9 cellular contexts compared by ENCODE assay signal in the genomic region with DNA sequence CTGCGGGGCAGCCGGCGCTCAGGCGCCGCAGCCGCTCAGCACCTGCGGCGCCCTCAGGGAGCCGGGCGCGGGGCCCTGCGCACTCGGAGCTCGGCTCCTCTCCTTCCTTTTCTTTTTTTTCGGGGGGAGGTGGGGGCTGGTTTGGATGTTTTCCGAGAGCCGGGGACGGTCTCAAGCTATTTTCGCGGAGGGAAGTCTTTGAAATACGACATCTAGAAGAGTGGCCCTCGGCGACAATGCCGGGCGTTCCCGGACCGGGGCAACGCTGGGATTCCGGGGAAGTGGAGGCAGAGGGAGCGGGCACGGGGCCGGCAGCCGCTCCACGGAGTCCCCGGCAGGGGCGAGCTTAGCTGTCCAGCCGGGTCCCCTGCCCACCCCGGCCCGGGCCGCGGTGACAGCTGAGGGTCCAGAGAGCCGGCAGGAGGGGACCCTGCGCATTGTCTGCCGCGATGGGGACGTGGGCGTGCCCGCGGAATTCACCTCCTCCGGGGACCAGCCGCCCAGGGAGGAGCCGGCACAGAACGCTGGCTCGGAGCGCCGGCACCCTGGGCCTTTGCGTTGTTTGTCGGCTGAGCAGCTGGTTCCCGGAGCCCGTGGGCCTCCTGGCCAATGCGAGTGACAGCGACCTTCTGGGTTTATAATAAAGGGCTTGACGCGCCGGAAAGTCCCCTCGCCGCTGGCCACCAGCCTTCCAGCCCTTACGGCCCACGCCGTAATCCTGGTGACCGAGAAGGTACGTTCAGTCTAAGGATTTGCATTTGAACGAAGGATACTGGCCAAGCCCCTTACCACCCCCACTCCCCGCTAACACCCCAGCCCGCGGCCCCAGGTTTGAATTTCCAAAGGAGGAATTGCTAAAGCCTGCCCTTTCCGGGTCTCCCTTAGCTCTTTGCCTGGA. TPM values are rescaled to one million over a fixed set of nuclear protein-coding genes. Genes with fewer than 3 reads are reported as not detected.
DNase-seq lines count a peak whose midpoint lies in the region; ATAC-seq, FAIRE-seq and TF ChIP-seq lines count a peak whose summit lies in the region.
"Had no signal": no experiment of that assay in that cellular context is flagged by ENCODE, and none has a peak within 500 bp of the region (broad histone marks: within the 10 kb centered on the region; RNA-seq: fewer than 3 reads in every experiment).

No MANE protein-coding gene starts in this region.

- no peaks in the 10 kb centered on the region for H3K9me2 ChIP-seq in HCT116 (ENCODE audit: insufficient read depth)

- no peak for DNase-seq in HCT116 (ENCODE audit: low read depth, low spot score)
- peak; percentile 67 for DNase-seq in NCI-H69 (lab: John Stamatoyannopoulos, UW)
- DNase-seq in activated T-cell treated with anti-CD3 and anti-CD28 coated beads, Interleukin-2, amount 50 U/mL, for 72 hours, result peak; percentile 75 to 78
- no peak for DNase-seq in fibroblast of villous mesenchyme (ENCODE audit: low read depth)
- DNase-seq in ovary, result peak in 2 of 5 donors; percentile 55 to 61
- DNase-seq in urothelium cell line (ENCODE audit: low spot score), result peak; percentile 37
- no peak for DNase-seq in NCI-H1436 treated with DMSO at 0.1 percent for 48 hours (lab: John Stamatoyannopoulos, UW)

- peaks cover 1 to 6% of the 10 kb centered on the region in 2 donors for H3K36me3 Mint-ChIP-seq in activated T-cell treated with anti-CD3 and anti-CD28 coated beads, Interleukin-2, amount 50 U/mL, for 72 hours (ENCODE audit: insufficient read depth in 2 of 2)

- CTCF ChIA-PET in HCT116 (lab: Charles Lee), result interaction anchor here (0.6 kb wide), 1 partner anchor 1756 kb away, joined by 3 read pairs; no protein-coding TSS in a partner anchor

- peaks cover 30% of the 10 kb centered on the region for H3K4me1 Mint-ChIP-seq in activated T-cell treated with anti-CD3 and anti-CD28 coated beads, Interleukin-2, amount 50 U/mL, for 72 hours (ENCODE audit: low read depth)

- no peak for TF ChIP-seq RAD21 in HCT116 (IDR thresholded peaks at IDR 0.05; ENCODE audit: low read depth)

- peak overlapping the region; percentile 79 to 89 for H3K4me3 Mint-ChIP-seq in activated T-cell treated with anti-CD3 and anti-CD28 coated beads, Interleukin-2, amount 50 U/mL, for 72 hours

- intact Hi-C loops in HCT116 (cut with micrococcal nuclease), result no loop called here
- intact Hi-C loops in ovary (cut with DNase I), result no loop called here

- H3K79me2 ChIP-seq in HCT116 (ENCODE audit: insufficient read depth, low read length), result no peaks in the 10 kb centered on the region

- TF ChIP-seq POLR2A in HCT116 (IDR thresholded peaks at IDR 0.05; ENCODE audit: borderline replicate concordance, extremely low read depth, insufficient read depth, insufficient read length) (no peak), ovary (IDR thresholded peaks at IDR 0.05) (no peak)

- peak overlapping the region; percentile 3 for H2AFZ ChIP-seq in HCT116 (ENCODE audit: low read depth, low read length, poor library complexity, severe bottlenecking)

- no peaks in the 10 kb centered on the region for H3K27me3 ChIP-seq in HCT116 (ENCODE audit: insufficient read depth, low read length)
- H3K27me3 ChIP-seq in ovary, result no peaks in the 10 kb centered on the region

- POLR2A ChIA-PET in HCT116 (lab: Charles Lee), result interaction anchor here (1.2 kb wide), 1 partner anchor 14 kb away, joined by 3 read pairs; no protein-coding TSS in a partner anchor

- peak overlapping the region; percentile 83 for H3K4me2 ChIP-seq in HCT116 (ENCODE audit: low read length)

- H3K36me3 ChIP-seq in ES-I3 (ENCODE audit: insufficient read depth, low read length), result no peaks in the 10 kb centered on the region
- no peaks in the 10 kb centered on the region; a peak in 1 of 4 replicates for H3K36me3 ChIP-seq in HCT116 (ENCODE audit: control insufficient read depth in 1 of 2, insufficient read depth in 2 of 2, low read length in 2 of 2)
- H3K36me3 ChIP-seq in ovary, result no peaks in the 10 kb centered on the region

- H3K9me3 ChIP-seq in ES-I3 (ENCODE audit: control insufficient read depth, insufficient read depth, low read length), result no peaks in the 10 kb centered on the region
- H3K9me3 ChIP-seq in HCT116 (ENCODE audit: control insufficient read depth in 1 of 2, insufficient read depth in 1 of 2, low read depth in 1 of 2, low read length in 2 of 2), result no peaks in the 10 kb centered on the region
- H3K9me3 ChIP-seq in ovary, result no peaks in the 10 kb centered on the region

- 0 to 3% (median 1%) methylated on average over 42 to 77 of the region's 77 CpGs for WGBS in ovary, 3 donors

- no peak for TF ChIP-seq CTCF in HCT116 (IDR thresholded peaks at IDR 0.05 in 2 of 3, conservative IDR thresholded peaks at IDR 0.05 in 1 of 3; ENCODE audit: borderline replicate concordance in 1 of 3, insufficient read depth in 1 of 3, low read depth in 2 of 3, low read length in 2 of 3)
- no peak for TF ChIP-seq CTCF in fibroblast of villous mesenchyme (IDR thresholded peaks at IDR 0.05; ENCODE audit: insufficient read depth, low read depth, low read length)
- TF ChIP-seq CTCF in ovary (IDR thresholded peaks at IDR 0.05), result no peak

- H3K4me3 ChIP-seq in HCT116 (replicated peaks in 1 of 2; ENCODE audit: low read depth in 1 of 2, low read length in 2 of 2) (peak overlapping the region; percentile 56 to 72), fibroblast of villous mesenchyme (ENCODE audit: low read depth, low read length) (peak overlapping the region; percentile 62), ovary (peak overlapping the region; percentile 60)

- H3K9ac ChIP-seq in ES-I3 (ENCODE audit: low read depth, low read length) (peak overlapping the region; percentile 72), HCT116 (ENCODE audit: low read length) (peak overlapping the region; percentile 66)

- no peaks in the 10 kb centered on the region for H3K27me3 Mint-ChIP-seq in activated T-cell treated with anti-CD3 and anti-CD28 coated beads, Interleukin-2, amount 50 U/mL, for 72 hours (ENCODE audit: low read depth)

- RAD21 ChIA-PET in HCT116 (lab: Charles Lee; ENCODE audit: low non-redundant PET in 1 of 2, low total read pairs in 2 of 2, uncharacterized antibody in 2 of 2, unreplicated experiment in 2 of 2), result interaction anchor here in 1 of 2 experiments (0.6 kb wide), 1 partner anchor 108 kb away, joined by 3 read pairs; no protein-coding TSS in a partner anchor

- peak overlapping the region; percentile 70 for H3K27ac Mint-ChIP-seq in activated T-cell treated with anti-CD3 and anti-CD28 coated beads, Interleukin-2, amount 50 U/mL, for 72 hours

- ATAC-seq in HCT116, result peak; percentile 51
- ATAC-seq in activated T-cell treated with anti-CD3 and anti-CD28 coated beads, Interleukin-2, amount 50 U/mL, for 72 hours (replicated peaks in 1 of 2), result peak; percentile 77 to 78

- FAIRE-seq in urothelium cell line (lab: Jason Lieb, UNC), result no peak

- BruUV-seq in HCT116 (replicated peaks; lab: Mats Ljungman, UMichigan), result no TSS peak

- peak overlapping the region; percentile 62 for H3K27ac ChIP-seq in HCT116 (ENCODE audit: low read depth, low read length)
- no peak overlapping the region for H3K27ac ChIP-seq in ovary

- H3K4me1 ChIP-seq in ES-I3 (ENCODE audit: insufficient read depth, low read length) (peaks cover 20% of the 10 kb centered on the region), HCT116 (ENCODE audit: control insufficient read depth in 1 of 2, insufficient read depth in 2 of 2, low read length in 2 of 2) (peaks cover 44 to 55% of the 10 kb centered on the region in 2 experiments), ovary (ENCODE audit: insufficient read depth) (peaks cover 4% of the 10 kb centered on the region)

- no peaks in the 10 kb centered on the region for H4K20me1 ChIP-seq in HCT116 (ENCODE audit: insufficient read depth)

- H3K9me3 Mint-ChIP-seq in activated T-cell treated with anti-CD3 and anti-CD28 coated beads, Interleukin-2, amount 50 U/mL, for 72 hours, result no peaks in the 10 kb centered on the region

- TF ChIP-seq EP300 in ovary (IDR thresholded peaks at IDR 0.05), result no peak

TF ChIP-seq in HCT116, 20 proteins besides CTCF, POLR2A, EP300 and RAD21:
- TF ChIP-seq TCF7L2 (IDR thresholded peaks at IDR 0.05; ENCODE audit: borderline replicate concordance, extremely low read depth, insufficient read depth, insufficient read length) (no peak), JUND (IDR thresholded peaks at IDR 0.05) (no peak), SRF (IDR thresholded peaks at IDR 0.05; ENCODE audit: low read depth) (no peak), POLR2AphosphoS5 (IDR thresholded peaks at IDR 0.05; ENCODE audit: low read depth, low read length) (peak; percentile 56)

RNA-seq across cellular contexts. Expression of gene SLC37A1, which starts 0.6 kb away (rescaled TPM):
- total RNA-seq in HCT116 (2021; ENCODE audit: unreplicated experiment), result 15.0 TPM
- polyA plus RNA-seq in HCT116 (2012), result 12.5 and 12.9 TPM in 2 replicates
- 10 to 100 TPM; 27.5 to 37.6 TPM for total RNA-seq in activated T-cell treated with anti-CD3 and anti-CD28 coated beads, Interleukin-2, amount 50 U/mL, for 72 hours
- total RNA-seq in fibroblast of villous mesenchyme, result 0.97 and 1.7 TPM in 2 replicates
- total RNA-seq in ovary, result 1 to 10 TPM; 5.6 to 10.0 (median 8.0) TPM
- 1 to 10 TPM; 5.1 to 6.0 TPM for polyA plus RNA-seq in ovary

RNA-seq across cellular contexts. Expression of gene RSPH1, which starts 18.2 kb away (rescaled TPM):
- total RNA-seq in HCT116 (2021; ENCODE audit: unreplicated experiment) (1.5 TPM), fibroblast of villous mesenchyme (not detected in 2 replicates), ovary (10 to 100 TPM in 1 of 7 donors, 1 to 10 TPM in 5, under 1 TPM in 1; 0.76 to 37.5 (median 2.6) TPM)
- polyA plus RNA-seq in HCT116 (2012), result 0.65 and 0.87 TPM in 2 replicates
- total RNA-seq in activated T-cell treated with anti-CD3 and anti-CD28 coated beads, Interleukin-2, amount 50 U/mL, for 72 hours, result under 1 TPM; 0.19 to 0.36 TPM
- 1 to 10 TPM; 1.1 to 2.5 TPM for polyA plus RNA-seq in ovary
- total RNA-seq: activated CD8-positive, alpha-beta memory T cell treated with anti-CD3 and anti-CD28 coated beads for 36 hours had no signal

Comparison
In these comparisons a context has a peak if more than half of its experiments do, and no peak if none do; other contexts are left out.
1. DNase-seq: peak in NCI-H69 (single experiment), activated T-cell treated with anti-CD3 and anti-CD28 coated beads, Interleukin-2, amount 50 U/mL, for 72 hours (2 of 2) and urothelium cell line (single experiment); none in HCT116 (single experiment), fibroblast of villous mesenchyme (single experiment) and NCI-H1436 treated with DMSO at 0.1 percent for 48 hours (single experiment).
2. Peak in every context shown above with its lines, with median percentiles within 50 percentile points of each other: H3K4me3 ChIP-seq.